ENCODE assay signal across 14 cellular contexts in genomic region chr2:235698028-235698427, GRCh38.
"Had no signal": no experiment of that assay in that cellular context is flagged by ENCODE, and none has a peak within 500 bp of the region (broad histone marks: within the 10 kb centered on the region; RNA-seq: fewer than 3 reads in every experiment).

No MANE protein-coding gene starts in this region.

- DNase-seq: activated CD4-positive, alpha-beta T cell treated with anti-CD3 and anti-CD28 coated beads, Interleukin-2, amount 50 U/mL, for 1 hour; activated CD4-positive, CD25-positive, alpha-beta regulatory T cell; activated naive CD4-positive, alpha-beta T cell treated with anti-CD3 and anti-CD28 coated beads, Interleukin-2, amount 50 U/mL, for 16 hours; endodermal cell; immature natural killer cell; left cardiac atrium; naive thymus-derived CD4-positive, alpha-beta T cell; occipital lobe; psoas muscle; sigmoid colon; stimulated activated CD4-positive, alpha-beta T cell treated with anti-CD3 and anti-CD28 coated beads, Interleukin-12 subunit alpha, Interleukin-12 subunit beta, amount 100 ng/mL, for 4 hours; stimulated activated naive CD8-positive, alpha-beta T cell treated with anti-CD3 and anti-CD28 coated beads, Interleukin-15, Interleukin-2, amounts not matched to agents 100 U/mL and 50 U/mL, for 24 hours; T-helper 17 cell; testis had no signal

- ATAC-seq: left cardiac atrium; naive thymus-derived CD4-positive, alpha-beta T cell; psoas muscle; stimulated activated naive CD8-positive, alpha-beta T cell treated with anti-CD3 and anti-CD28 coated beads, Interleukin-15, Interleukin-2, amounts not matched to agents 100 U/mL and 50 U/mL, for 24 hours; T-helper 17 cell had no signal
